ENCODE assay signal across 2 cellular contexts in genomic region chr12:101877816-101878811, GRCh38.
TF ChIP-seq lines count a peak whose summit lies in the region.

No MANE protein-coding gene starts in this region.

TF ChIP-seq in HEK293, 187 proteins besides CTCF, POLR2A, EP300 and RAD21 (continued from another document and continues in another):
- TF ChIP-seq ZNF518A (tag by site-specific recombination; conservative IDR thresholded peaks at IDR 0.05; ENCODE audit: low read depth) (no peak), ZNF600 (tag by site-specific recombination; IDR thresholded peaks at IDR 0.05) (peak; percentile 79), ZNF513 (tag by site-specific recombination; IDR thresholded peaks at IDR 0.05) (no peak), ZNF2 (tag by site-specific recombination; IDR thresholded peaks at IDR 0.05) (peak; percentile 36; the same call in 1 of the 2 replicates), ZNF398 (tag by site-specific recombination; IDR thresholded peaks at IDR 0.05) (no peak), ZNF660 (tag by site-specific recombination; IDR thresholded peaks at IDR 0.05) (peak; percentile 30; the same call in 1 of the 2 replicates), ZNF558 (tag by site-specific recombination; IDR thresholded peaks at IDR 0.05) (no peak), ZNF521 (tag by site-specific recombination; IDR thresholded peaks at IDR 0.05) (no peak), ZNF777 (tag by site-specific recombination; IDR thresholded peaks at IDR 0.05; ENCODE audit: borderline replicate concordance) (peak; percentile 80; the same call in 1 of the 2 replicates), ZXDB (tag by site-specific recombination; IDR thresholded peaks at IDR 0.05) (no peak), ZNF350 (tag by site-specific recombination; IDR thresholded peaks at IDR 0.05) (no peak), ZIC2 (tag by site-specific recombination; IDR thresholded peaks at IDR 0.05) (peak; percentile 6; the same call in 1 of the 2 replicates), OSR2 (tag by site-specific recombination; IDR thresholded peaks at IDR 0.05) (no peak), ZBTB49 (tag by site-specific recombination; IDR thresholded peaks at IDR 0.05; ENCODE audit: low read depth) (no peak), ZNF624 (tag by site-specific recombination; IDR thresholded peaks at IDR 0.05) (no peak), ZNF292 (tag by site-specific recombination; IDR thresholded peaks at IDR 0.05; ENCODE audit: borderline replicate concordance, low read depth) (no peak), ZNF560 (tag by site-specific recombination; IDR thresholded peaks at IDR 0.05; ENCODE audit: borderline replicate concordance) (no peak), KLF1 (tag by site-specific recombination; IDR thresholded peaks at IDR 0.05) (no peak)

TF ChIP-seq in GM12878, 131 proteins besides CTCF, POLR2A, EP300 and RAD21 (continued from another document):
- no peak for TF ChIP-seq RELB (IDR thresholded peaks at IDR 0.05; ENCODE audit: low read depth)
- no peak for TF ChIP-seq MYC (IDR thresholded peaks at IDR 0.05; ENCODE audit: insufficient read depth, insufficient read length, insufficient replicate concordance, low read length, severe bottlenecking)
- TF ChIP-seq SIN3A (IDR thresholded peaks at IDR 0.05; ENCODE audit: low read depth, low read length) = peak; percentile 36; the same call in 1 of the 2 replicates
- TF ChIP-seq TAF1 (IDR thresholded peaks at IDR 0.05; ENCODE audit: borderline replicate concordance, low read depth, low read length) = no peak
- no peak for TF ChIP-seq CBFB (IDR thresholded peaks at IDR 0.05; ENCODE audit: low read depth)
- no peak for TF ChIP-seq CHD1 (IDR thresholded peaks at IDR 0.05; ENCODE audit: low read depth, low read length)
- TF ChIP-seq MAX (IDR thresholded peaks at IDR 0.05; ENCODE audit: low read depth, low read length) = no peak; the same call in 1 of the 2 replicates
- TF ChIP-seq NFXL1 (IDR thresholded peaks at IDR 0.05; ENCODE audit: borderline replicate concordance) = no peak; the same call in 1 of the 2 replicates
- TF ChIP-seq PAX8 (IDR thresholded peaks at IDR 0.05) = no peak
- no peak for TF ChIP-seq NRF1 (conservative IDR thresholded peaks at IDR 0.05; ENCODE audit: low read depth, low read length)
- TF ChIP-seq POLR2AphosphoS5 (IDR thresholded peaks at IDR 0.05; ENCODE audit: low read length) = 0 out of 2 replicates have a peak, but pooled peaks have one; percentile 23
- no peak for TF ChIP-seq ZNF274 (IDR thresholded peaks at IDR 0.05; ENCODE audit: insufficient read depth, insufficient read length)
- no peak for TF ChIP-seq IRF5 (IDR thresholded peaks at IDR 0.05; ENCODE audit: borderline replicate concordance)
- peak; percentile 67; the same call in 1 of the 2 replicates for TF ChIP-seq PAX5 (IDR thresholded peaks at IDR 0.05; ENCODE audit: borderline replicate concordance, low read depth, low read length)
- TF ChIP-seq NR2C1 (IDR thresholded peaks at IDR 0.05) = no peak
- TF ChIP-seq LARP7 (IDR thresholded peaks at IDR 0.05) = peak; percentile 57; the same call in 1 of the 2 replicates
- TF ChIP-seq JUND (IDR thresholded peaks at IDR 0.05; ENCODE audit: low read depth, low read length) = no peak
- TF ChIP-seq IRF4 (IDR thresholded peaks at IDR 0.05; ENCODE audit: low read depth, low read length) = no peak
- 0 out of 2 replicates have a peak, but pooled peaks have one; percentile 17 for TF ChIP-seq YY1 (IDR thresholded peaks at IDR 0.05; ENCODE audit: low read depth, low read length)
- TF ChIP-seq CREB1 (IDR thresholded peaks at IDR 0.05; ENCODE audit: low read depth) = no peak
- TF ChIP-seq HSF1 (IDR thresholded peaks at IDR 0.05; ENCODE audit: low read depth, low read length) = no peak
- TF ChIP-seq ETV6 (conservative IDR thresholded peaks at IDR 0.05 in 1 of 2, IDR thresholded peaks at IDR 0.05 in 1 of 2; ENCODE audit: borderline replicate concordance in 1 of 2, low read depth in 1 of 2) = no peak
- TF ChIP-seq ELK1 (IDR thresholded peaks at IDR 0.05; ENCODE audit: low read depth, low read length) = no peak
- no peak; a peak in 1 of 4 replicates for TF ChIP-seq BHLHE40 (IDR thresholded peaks at IDR 0.05; ENCODE audit: borderline replicate concordance in 1 of 2, low read depth in 2 of 2, low read length in 1 of 2)
- no peak for TF ChIP-seq ZNF207 (IDR thresholded peaks at IDR 0.05; ENCODE audit: borderline replicate concordance)
- no peak for TF ChIP-seq TCF3 (IDR thresholded peaks at IDR 0.05; ENCODE audit: borderline replicate concordance, insufficient read depth, low read depth, low read length)
- no peak for TF ChIP-seq BRCA1 (IDR thresholded peaks at IDR 0.05; ENCODE audit: low read depth, low read length)
- no peak for TF ChIP-seq ZSCAN29 (IDR thresholded peaks at IDR 0.05)
- TF ChIP-seq CHD2 (IDR thresholded peaks at IDR 0.05; ENCODE audit: borderline replicate concordance, low read depth, low read length) = no peak
- no peak; the same call in 1 of the 2 replicates for TF ChIP-seq NBN (IDR thresholded peaks at IDR 0.05)
- TF ChIP-seq SUPT20H (IDR thresholded peaks at IDR 0.05; ENCODE audit: borderline replicate concordance, control insufficient read depth, low read depth, low read length) = no peak
- TF ChIP-seq ZNF384 (IDR thresholded peaks at IDR 0.05; ENCODE audit: borderline replicate concordance, low read depth, low read length) = no peak
- no peak for TF ChIP-seq RCOR1 (conservative IDR thresholded peaks at IDR 0.05; ENCODE audit: low read depth, low read length)
- TF ChIP-seq EED (IDR thresholded peaks at IDR 0.05; ENCODE audit: low read depth) = no peak; the same call in 1 of the 2 replicates
- TF ChIP-seq ATF7 (IDR thresholded peaks at IDR 0.05; ENCODE audit: low read depth) = peak; percentile 67; the same call in 1 of the 2 replicates
- no peak for TF ChIP-seq ZNF622 (IDR thresholded peaks at IDR 0.05)
- TF ChIP-seq MEF2A (IDR thresholded peaks at IDR 0.05; ENCODE audit: insufficient read depth, low read depth, low read length) = no peak
- no peak for TF ChIP-seq CBX3 (IDR thresholded peaks at IDR 0.05; ENCODE audit: borderline replicate concordance, low read depth)
- no peak for TF ChIP-seq USF1 (IDR thresholded peaks at IDR 0.05; ENCODE audit: borderline replicate concordance, extremely low read length, insufficient read depth, low read depth, low read length)
- peak; percentile 46; the same call in 1 of the 2 replicates for TF ChIP-seq RUNX3 (IDR thresholded peaks at IDR 0.05; ENCODE audit: low read length)
- peak; percentile 44; the same call in 1 of the 2 replicates for TF ChIP-seq MTA2 (IDR thresholded peaks at IDR 0.05; ENCODE audit: low read depth)
- no peak for TF ChIP-seq USF2 (IDR thresholded peaks at IDR 0.05; ENCODE audit: borderline replicate concordance, low read depth, low read length)
- TF ChIP-seq GATAD2B (conservative IDR thresholded peaks at IDR 0.05; ENCODE audit: low read depth) = no peak
- peak; percentile 19; the same call in 1 of the 2 replicates for TF ChIP-seq MLLT1 (IDR thresholded peaks at IDR 0.05)
- TF ChIP-seq RB1 (IDR thresholded peaks at IDR 0.05; ENCODE audit: borderline replicate concordance) = no peak; the same call in 1 of the 2 replicates
- TF ChIP-seq SKIL (IDR thresholded peaks at IDR 0.05; ENCODE audit: low read depth, poor library complexity, severe bottlenecking) = no peak
- TF ChIP-seq HCFC1 (IDR thresholded peaks at IDR 0.05; ENCODE audit: low read length) = no peak
- TF ChIP-seq IKZF2 (IDR thresholded peaks at IDR 0.05) = peak; percentile 52 to 64; a peak in 3 of 4 replicates
- TF ChIP-seq HDGF (IDR thresholded peaks at IDR 0.05) = peak; percentile 40; the same call in 1 of the 2 replicates
- TF ChIP-seq HDAC2 (IDR thresholded peaks at IDR 0.05) = no peak
